In genomic region chr11:72069200-72069599, GRCh38 we compare ENCODE assay signal across 10 cellular contexts. TPM values are rescaled to one million over a fixed set of nuclear protein-coding genes. Genes with fewer than 3 reads are reported as not detected.
DNase-seq lines count a peak whose midpoint lies in the region; ATAC-seq and TF ChIP-seq lines count a peak whose summit lies in the region.
"Had no signal": no experiment of that assay in that cellular context is flagged by ENCODE, and none has a peak within 500 bp of the region (broad histone marks: within the 10 kb centered on the region; RNA-seq: fewer than 3 reads in every experiment).

No MANE protein-coding gene starts in this region.

- H3K27ac ChIP-seq in A673 (ENCODE audit: low read depth, low read length, poor library complexity, severe bottlenecking) = peak overlapping the region; percentile 36
- H3K27ac ChIP-seq: SK-N-MC had no signal

- BruUV-seq in A673 (replicated peaks; lab: Mats Ljungman, UMichigan) = no TSS peak

- CTCF ChIA-PET in A673 (lab: Charles Lee) = no interaction called here

- peak overlapping the region; percentile 42 for H3K9ac ChIP-seq in mucosa of stomach (ENCODE audit: low read length)

- POLR2A ChIA-PET in A673 (lab: Charles Lee; ENCODE audit: low non-redundant PET) = no interaction called here

- H3K4me1 ChIP-seq in A673 (ENCODE audit: insufficient read depth, low read length, poor library complexity, severe bottlenecking) (peaks cover 26% of the 10 kb centered on the region), mucosa of stomach (ENCODE audit: control insufficient read depth, insufficient read depth, low read length) (peaks cover 34% of the 10 kb centered on the region)

- no peaks in the 10 kb centered on the region for H3K27me3 ChIP-seq in A673 (replicated peaks; ENCODE audit: insufficient read depth, low read depth, low read length, poor library complexity)
- no peaks in the 10 kb centered on the region for H3K27me3 ChIP-seq in mucosa of stomach (ENCODE audit: control insufficient read depth, insufficient read depth, low read length)

- no peak for TF ChIP-seq CTCF in A673 (conservative IDR thresholded peaks at IDR 0.05; ENCODE audit: low read depth, low read length)

- H3K36me3 ChIP-seq in A673 (ENCODE audit: insufficient read depth, low read length, poor library complexity, severe bottlenecking) (peaks cover 13% of the 10 kb centered on the region), mucosa of stomach (ENCODE audit: control insufficient read depth, insufficient read depth, low read length) (no peaks in the 10 kb centered on the region)

- peak; percentile 38 for ATAC-seq in HG03066 (IDR thresholded peaks at IDR 0.05; ENCODE audit: low read depth, unreplicated experiment)
- no peak for ATAC-seq in HG02970 (IDR thresholded peaks at IDR 0.05; ENCODE audit: low FRiP score, unreplicated experiment)
- ATAC-seq in GM21526 (IDR thresholded peaks at IDR 0.05; ENCODE audit: low FRiP score, unreplicated experiment) = no peak

- intact Hi-C loops in A673 (cut with micrococcal nuclease; ENCODE audit: unreplicated experiment) = no loop called here

- H3K9me3 ChIP-seq in A673 (ENCODE audit: low read depth, low read length, poor library complexity, severe bottlenecking) (no peaks in the 10 kb centered on the region), mucosa of stomach (ENCODE audit: control insufficient read depth, low read length) (no peaks in the 10 kb centered on the region)

- DNase-seq in A673 (ENCODE audit: low spot score) = no peak
- peak; percentile 23 for DNase-seq in dedifferentiated amniotic fluid mesenchymal stem cell (ENCODE audit: extremely low spot score)
- DNase-seq in germinal center (ENCODE audit: low spot score) = no peak
- no peak for DNase-seq in effector CD8-positive, alpha-beta T cell (lab: John Stamatoyannopoulos, UW)
- DNase-seq: DMS79 had no signal

- H3K4me3 ChIP-seq in A673 (ENCODE audit: low read depth, low read length, poor library complexity, severe bottlenecking) (no peak overlapping the region), mucosa of stomach (ENCODE audit: low read length) (no peak overlapping the region)
- H3K4me3 ChIP-seq: SK-N-MC had no signal

RNA-seq across cellular contexts. Expression of gene NUMA1, which starts 11.1 kb away (rescaled TPM):
- 216 and 231 TPM in 2 replicates for total RNA-seq in A673 (2021)

RNA-seq across cellular contexts. Expression of gene LRRC51, which starts 11.4 kb away (rescaled TPM):
- total RNA-seq in A673 (2021) = 13.9 and 16.7 TPM in 2 replicates

RNA-seq across cellular contexts. Expression of gene LAMTOR1, which starts 33.9 kb away (rescaled TPM):
- total RNA-seq in A673 (2021) = 90.9 and 101 TPM in 2 replicates

RNA-seq across cellular contexts. Expression of gene TOMT, which starts 36.5 kb away (rescaled TPM):
- total RNA-seq in A673 (2021) = not detected in 2 replicates

RNA-seq across cellular contexts. Expression of gene ANAPC15, which starts 43.3 kb away (rescaled TPM):
- 57.2 and 58.9 TPM in 2 replicates for total RNA-seq in A673 (2021)
